In genomic region chr16:11743308-11744074, GRCh38 we compare ENCODE assay signal across 8 cellular contexts. TPM values are rescaled to one million over a fixed set of nuclear protein-coding genes. Genes with fewer than 3 reads are reported as not detected.
DNase-seq lines count a peak whose midpoint lies in the region; ATAC-seq, FAIRE-seq and TF ChIP-seq lines count a peak whose summit lies in the region.

No MANE protein-coding gene starts in this region.

- H4K20me1 ChIP-seq in OCI-LY3 (ENCODE audit: insufficient read depth, low read length) (peaks cover 27% of the 10 kb centered on the region), K562 (replicated peaks; ENCODE audit: control insufficient read depth, insufficient read depth, low read length) (peaks cover 12% of the 10 kb centered on the region)

- no peaks in the 10 kb centered on the region for H3K9me3 ChIP-seq in OCI-LY3 (ENCODE audit: insufficient read depth, low read length)
- H3K9me3 ChIP-seq in K562 (replicated peaks; ENCODE audit: control insufficient read depth, insufficient read depth, low read depth, low read length): no peaks in the 10 kb centered on the region
- no peaks in the 10 kb centered on the region for H3K9me3 ChIP-seq in kidney (ENCODE audit: control insufficient read depth in 1 of 2, low read length in 2 of 2)

- TSS peak; percentile 78 for BruUV-seq in K562 (replicated peaks; lab: Mats Ljungman, UMichigan)

- peak overlapping the region; percentile 71 for H3K4me2 ChIP-seq in OCI-LY3 (ENCODE audit: low read length)
- peak overlapping the region; percentile 88 for H3K4me2 ChIP-seq in K562 (ENCODE audit: insufficient read depth, low read length)

- in situ Hi-C loops in K562 (cut with MboI): no loop called here

- peaks cover 35% of the 10 kb centered on the region for H3K4me1 ChIP-seq in OCI-LY3 (ENCODE audit: low read length)
- peaks cover 18 to 20% of the 10 kb centered on the region in 2 experiments; a peak in 4 of 5 replicates for H3K4me1 ChIP-seq in K562 (replicated peaks in 1 of 2; ENCODE audit: control insufficient read depth in 2 of 2, insufficient read depth in 2 of 2, low read length in 2 of 2)
- H3K4me1 ChIP-seq in kidney (ENCODE audit: control insufficient read depth in 1 of 2, insufficient read depth in 1 of 2, low read depth in 1 of 2, low read length in 2 of 2): peaks cover 14 to 34% of the 10 kb centered on the region in 2 donors

- H3K9ac ChIP-seq in OCI-LY3 (ENCODE audit: low read length) (peak overlapping the region; percentile 72), K562 (ENCODE audit: insufficient read depth in 1 of 2, low read depth in 2 of 2, low read length in 2 of 2) (peak overlapping the region; percentile 82 to 91), kidney (ENCODE audit: low read length in 2 of 2) (peak overlapping the region; percentile 46 to 87)

- intact Hi-C loops in K562 (cut with micrococcal nuclease) (loop anchor here (2.0 kb wide), 1 partner anchor 53 kb away; the partner anchor contains the start of gene ZC3H7A), kidney (cut with DNase I) (no loop called here)

- FAIRE-seq in K562 (lab: Jason Lieb, UNC) (peak; percentile 37), kidney (lab: Jason Lieb, UNC) (no peak)

- POLR2A ChIA-PET in K562 (lab: Yijun Ruan, JAX): interaction anchor here (0.6 to 2.7 kb wide), 16 partner anchors 8 to 107 kb away, joined by 3 to 32 read pairs (median 4); partner anchors contain the start of genes RSL1D1 and ZC3H7A

- H2AFZ ChIP-seq in OCI-LY3 (ENCODE audit: low read depth, low read length): peak overlapping the region; percentile 55; the same call in 1 of the 2 replicates
- peak overlapping the region; percentile 96 for H2AFZ ChIP-seq in K562 (ENCODE audit: low read depth, low read length)

- TF ChIP-seq EP300 in K562 (IDR thresholded peaks at IDR 0.05; ENCODE audit: low read length): no peak

- CTCF ChIA-PET in K562 (lab: Yijun Ruan, JAX; ENCODE audit: low intra/inter-chr PET ratio): no interaction called here

- TF ChIP-seq CTCF in OCI-LY3 (IDR thresholded peaks at IDR 0.05; ENCODE audit: low read depth, low read length) (no peak), K562 (IDR thresholded peaks at IDR 0.05 in 2 of 3, conservative IDR thresholded peaks at IDR 0.05 in 1 of 3; ENCODE audit: insufficient read depth in 2 of 3, low read depth in 1 of 3, low read length in 3 of 3) (no peak), kidney (IDR thresholded peaks at IDR 0.05; ENCODE audit: borderline replicate concordance, extremely low read depth, insufficient read depth) (no peak)

- peaks cover 28% of the 10 kb centered on the region for H3K36me3 ChIP-seq in OCI-LY3 (replicated peaks; ENCODE audit: low read depth, low read length)
- H3K36me3 ChIP-seq in K562 (ENCODE audit: control insufficient read depth, insufficient read depth, low read length): peaks cover 15% of the 10 kb centered on the region
- no peaks in the 10 kb centered on the region for H3K36me3 ChIP-seq in kidney (ENCODE audit: control insufficient read depth in 1 of 2, insufficient read depth in 2 of 2, low read length in 2 of 2)

- H3K4me3 ChIP-seq in OCI-LY3 (ENCODE audit: low read length) (peak overlapping the region; percentile 86), K562 (peak overlapping the region; percentile 91), kidney (ENCODE audit: low read length in 2 of 2) (peak overlapping the region; percentile 74 to 96)

- ATAC-seq in K562: peak; percentile 8
- ATAC-seq in HG03442 (IDR thresholded peaks at IDR 0.05; ENCODE audit: unreplicated experiment): no peak

- no peak for TF ChIP-seq RAD21 in K562 (CRISPR knock-in tag; conservative IDR thresholded peaks at IDR 0.05 in 1 of 2, IDR thresholded peaks at IDR 0.05 in 1 of 2)

- peak overlapping the region; percentile 67 for H3K27ac ChIP-seq in OCI-LY3 (ENCODE audit: low read length)
- peak overlapping the region; percentile 95 for H3K27ac ChIP-seq in K562 (ENCODE audit: extremely low read depth, low read depth, low read length)
- H3K27ac ChIP-seq in kidney (ENCODE audit: low read depth in 2 of 2, low read length in 2 of 2): peak overlapping the region; percentile 94 to 97

- peak; percentile 4 to 14 (median 12) for DNase-seq in stimulated activated CD4-positive, alpha-beta T cell treated with anti-CD3 and anti-CD28 coated beads, Interleukin-12 subunit alpha, Interleukin-12 subunit beta, amount 100 ng/mL, for 48 hours (ENCODE audit: low read depth in 2 of 3, low spot score in 1 of 3)
- no peak for DNase-seq in stimulated activated CD4-positive, alpha-beta T cell treated with anti-CD3 and anti-CD28 coated beads, Interleukin-12 subunit alpha, Interleukin-12 subunit beta, amount 100 ng/mL, for 4 hours
- DNase-seq in K562 (ENCODE audit: extremely low read depth in 1 of 4, low spot score in 3 of 4) (peak in 2 of 4 experiments; percentile 26 to 59), kidney (peak; percentile 70), cerebellar nuclear complex (lab: John Stamatoyannopoulos, UW) (no peak)
- DNase-seq in stimulated activated CD4-positive, alpha-beta T cell treated with anti-CD3 and anti-CD28 coated beads, Interleukin-4, amount 100 ng/mL, for 24 hours: peak; percentile 16

- H3K79me2 ChIP-seq in OCI-LY3 (ENCODE audit: low read length) (peaks cover 46% of the 10 kb centered on the region), K562 (ENCODE audit: control insufficient read depth, insufficient read depth, low read length) (peaks cover 49% of the 10 kb centered on the region)

- no peaks in the 10 kb centered on the region for H3K9me1 ChIP-seq in K562 (ENCODE audit: control insufficient read depth, insufficient read depth, low read length)

- H3K27me3 ChIP-seq in OCI-LY3 (ENCODE audit: low read depth, low read length) (no peaks in the 10 kb centered on the region), K562 (ENCODE audit: control insufficient read depth in 2 of 2, insufficient read depth in 2 of 2, low read length in 2 of 2) (no peaks in the 10 kb centered on the region)

- no peak for TF ChIP-seq POLR2A in K562 (conservative IDR thresholded peaks at IDR 0.05)

- 11% methylated on average over 21 of the region's 21 CpGs for WGBS in K562 (ENCODE audit: insufficient coverage, low coverage, missing lambda C conversion rate)

TF ChIP-seq in K562, 482 proteins besides CTCF, POLR2A, EP300 and RAD21 (continues in another document):
- TF ChIP-seq BRCA1 (IDR thresholded peaks at IDR 0.05): no peak
- TF ChIP-seq BRCA1 (CRISPR knock-in tag; IDR thresholded peaks at IDR 0.05): no peak
- peak; percentile 93 for TF ChIP-seq BCOR (IDR thresholded peaks at IDR 0.05)
- peak; percentile 55; the same call in 1 of the 2 replicates for TF ChIP-seq ZNF584 (CRISPR knock-in tag; IDR thresholded peaks at IDR 0.05; ENCODE audit: low read depth)

RNA-seq across cellular contexts. Expression of gene TXNDC11, which starts 0.8 kb away (rescaled TPM):
- total RNA-seq in K562 (2011; cell fraction: chromatin; rRNA removed; ENCODE audit: low replicate concordance): 65.0 and 78.1 TPM in 2 replicates
- 60.9 and 64.0 TPM in 2 replicates for total RNA-seq in K562 (2011; cell fraction: nucleolus; rRNA removed)
- 65.3 and 87.2 TPM in 2 replicates for total RNA-seq in K562 (2011; cell fraction: nucleoplasm; rRNA removed)
- total RNA-seq in K562 (2014; rRNA removed) (26.2 and 32.9 TPM in 2 replicates), K562 (2014; rRNA removed; fragmentation: Illumina TruSeq; extraction: Trizol) (17.8 TPM in 2 replicates), K562 (2015; rRNA removed; fragmentation: Illumina TruSeq; extraction: Trizol) (28.2 and 28.6 TPM in 2 replicates), K562 (2021) (25.4 and 26.2 TPM in 2 replicates), kidney (60.8 TPM)
- polyA plus RNA-seq in K562 (2011; rRNA removed) (32.6 and 35.8 TPM in 2 replicates), K562 (2014; fragmentation: Illumina TruSeq; extraction: Trizol) (27.7 and 29.2 TPM in 2 replicates), K562 (2014; fragmentation: Nextera tagmentation; extraction: Ambion mirVana) (1 to 10 TPM in 1 of 2 experiments, under 1 TPM in 1; 0.66 to 2.3 TPM), K562 (2014; rRNA removed) (22.2 and 32.3 TPM in 2 replicates), kidney (ENCODE audit: insufficient read depth, low read depth, low replicate concordance) (70.9 TPM)
- 40.2 and 47.6 TPM in 2 replicates for polyA plus RNA-seq in K562 (2011; cell fraction: cytosol; rRNA removed)
- polyA plus RNA-seq in K562 (2011; cell fraction: nucleus; rRNA removed): 36.3 and 37.9 TPM in 2 replicates
- 18.8 and 43.5 TPM in 2 replicates for polyA plus RNA-seq in K562 (2012)
- 30.8 and 36.2 TPM in 2 replicates for polyA minus RNA-seq in K562 (2011; rRNA and poly(A)+ RNA removed)
- 13.2 and 22.6 TPM in 2 replicates for polyA minus RNA-seq in K562 (2011; cell fraction: cytosol; rRNA and poly(A)+ RNA removed)
- polyA minus RNA-seq in K562 (2011; cell fraction: nucleus; rRNA and poly(A)+ RNA removed): 14.3 and 22.9 TPM in 2 replicates

RNA-seq across cellular contexts. Expression of gene ZC3H7A, which starts 53.6 kb away (rescaled TPM):
- total RNA-seq in K562 (2011; cell fraction: chromatin; rRNA removed; ENCODE audit: low replicate concordance): 92.3 and 244 TPM in 2 replicates
- total RNA-seq in K562 (2011; cell fraction: nucleolus; rRNA removed): 39.2 and 47.5 TPM in 2 replicates
- 76.0 and 89.8 TPM in 2 replicates for total RNA-seq in K562 (2011; cell fraction: nucleoplasm; rRNA removed)
- total RNA-seq in K562 (2014; rRNA removed): 19.8 and 21.7 TPM in 2 replicates
- 23.7 and 27.1 TPM in 2 replicates for total RNA-seq in K562 (2014; rRNA removed; fragmentation: Illumina TruSeq; extraction: Trizol)
- total RNA-seq in K562 (2015; rRNA removed; fragmentation: Illumina TruSeq; extraction: Trizol): 26.4 and 28.2 TPM in 2 replicates
- 37.1 and 39.4 TPM in 2 replicates for total RNA-seq in K562 (2021)
- 30.7 and 31.3 TPM in 2 replicates for polyA plus RNA-seq in K562 (2011; rRNA removed)
- 12.1 and 24.5 TPM in 2 replicates for polyA plus RNA-seq in K562 (2011; cell fraction: cytosol; rRNA removed)
- 63.0 and 102 TPM in 2 replicates for polyA plus RNA-seq in K562 (2011; cell fraction: nucleus; rRNA removed)
- polyA plus RNA-seq in K562 (2012): 26.6 and 30.4 TPM in 2 replicates
- polyA plus RNA-seq in K562 (2014; fragmentation: Illumina TruSeq; extraction: Trizol): 40.0 and 49.1 TPM in 2 replicates
- 10 to 100 TPM; 22.5 to 23.1 TPM for polyA plus RNA-seq in K562 (2014; fragmentation: Nextera tagmentation; extraction: Ambion mirVana)
- 26.0 and 35.8 TPM in 2 replicates for polyA plus RNA-seq in K562 (2014; rRNA removed)
- 29.4 and 36.0 TPM in 2 replicates for polyA minus RNA-seq in K562 (2011; rRNA and poly(A)+ RNA removed)
- polyA minus RNA-seq in K562 (2011; cell fraction: cytosol; rRNA and poly(A)+ RNA removed): 13.3 and 17.7 TPM in 2 replicates
- polyA minus RNA-seq in K562 (2011; cell fraction: nucleus; rRNA and poly(A)+ RNA removed): 19.3 and 44.3 TPM in 2 replicates
- 59.5 TPM for total RNA-seq in kidney
- 23.8 TPM for polyA plus RNA-seq in kidney (ENCODE audit: insufficient read depth, low read depth, low replicate concordance)

Comparison
In these comparisons a context has a peak if more than half of its experiments do, and no peak if none do; other contexts are left out.
1. DNase-seq: peak in stimulated activated CD4-positive, alpha-beta T cell treated with anti-CD3 and anti-CD28 coated beads, Interleukin-12 subunit alpha, Interleukin-12 subunit beta, amount 100 ng/mL, for 48 hours (3 of 3), kidney (single experiment) and stimulated activated CD4-positive, alpha-beta T cell treated with anti-CD3 and anti-CD28 coated beads, Interleukin-4, amount 100 ng/mL, for 24 hours (single experiment); none in stimulated activated CD4-positive, alpha-beta T cell treated with anti-CD3 and anti-CD28 coated beads, Interleukin-12 subunit alpha, Interleukin-12 subunit beta, amount 100 ng/mL, for 4 hours (single experiment) and cerebellar nuclear complex (0 of 2).
2. Peak in every context shown above with its lines, with median percentiles within 50 percentile points of each other: H3K27ac ChIP-seq, H3K4me3 ChIP-seq and H3K9ac ChIP-seq.